20 cellular contexts compared by ENCODE assay signal in the genomic region with DNA sequence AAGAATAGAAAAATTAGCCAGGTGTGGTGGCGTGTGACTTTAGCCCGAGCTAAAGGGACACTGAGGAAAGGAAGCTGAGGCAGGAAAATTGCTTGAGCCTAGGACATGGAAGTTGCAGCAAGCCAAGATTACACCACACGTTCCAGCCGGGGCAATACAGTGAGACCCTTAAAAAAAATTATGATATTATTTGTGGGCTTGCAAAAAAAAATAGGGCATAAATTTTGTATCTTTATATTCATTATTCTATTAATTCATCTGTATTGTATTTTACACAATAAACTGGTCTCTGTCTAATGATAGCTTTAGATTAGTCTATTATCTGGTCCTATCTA. TPM values are rescaled to one million over a fixed set of nuclear protein-coding genes. Genes with fewer than 3 reads are reported as not detected.
DNase-seq lines count a peak whose midpoint lies in the region; ATAC-seq and TF ChIP-seq lines count a peak whose summit lies in the region.
"Had no signal": no experiment of that assay in that cellular context is flagged by ENCODE, and none has a peak within 500 bp of the region (broad histone marks: within the 10 kb centered on the region; RNA-seq: fewer than 3 reads in every experiment).

No MANE protein-coding gene starts in this region.

- H3K4me1 ChIP-seq in right cardiac atrium (ENCODE audit: control insufficient read depth, insufficient read depth, low read length) = no peaks in the 10 kb centered on the region
- H3K4me1 ChIP-seq: HAP-1, left lung, testis had no signal

- H3K4me3 ChIP-seq in right cardiac atrium (ENCODE audit: low read length) = no peak overlapping the region
- H3K4me3 ChIP-seq: HAP-1, left lung, testis had no signal

- H3K27me3 Mint-ChIP-seq in stimulated activated naive CD8-positive, alpha-beta T cell treated with anti-CD3 and anti-CD28 coated beads, Interleukin-15, Interleukin-2, amounts not matched to agents 100 ng/mL and 50 ng/mL, for 24 hours = no peaks in the 10 kb centered on the region
- no peaks in the 10 kb centered on the region for H3K27me3 Mint-ChIP-seq in WTC11 (ENCODE audit: low read depth)
- H3K27me3 Mint-ChIP-seq: CD4-positive, alpha-beta memory T cell; central memory CD8-positive, alpha-beta T cell had no signal

- H3K27ac Mint-ChIP-seq in stimulated activated naive CD8-positive, alpha-beta T cell treated with anti-CD3 and anti-CD28 coated beads, Interleukin-15, Interleukin-2, amounts not matched to agents 100 ng/mL and 50 ng/mL, for 24 hours = peak overlapping the region; percentile 89
- no peak overlapping the region for H3K27ac Mint-ChIP-seq in WTC11

- H3K9me3 ChIP-seq in right cardiac atrium (ENCODE audit: control insufficient read depth, low read length) = no peaks in the 10 kb centered on the region
- H3K9me3 ChIP-seq: HAP-1, left lung, testis had no signal

- CTCF ChIA-PET in WTC11 (lab: Charles Lee) = interaction anchor here (0.8 kb wide), 1 partner anchor 213 kb away, joined by 3 read pairs; no protein-coding TSS in a partner anchor

- POLR2A ChIA-PET in WTC11 (lab: Charles Lee) = no interaction called here

- intact Hi-C loops in right cardiac atrium (cut with DNase I) = no loop called here

- no peak for DNase-seq in stimulated activated naive CD8-positive, alpha-beta T cell treated with anti-CD3 and anti-CD28 coated beads, Interleukin-15, Interleukin-2, amounts not matched to agents 100 U/mL and 50 U/mL, for 24 hours
- DNase-seq in WTC11 (ENCODE audit: low spot score) (no peak), epithelial cell of prostate (ENCODE audit: low read depth, low spot score) (no peak), right cardiac atrium (no peak), caudate nucleus (lab: John Stamatoyannopoulos, UW) (no peak), NCI-H2227 (lab: John Stamatoyannopoulos, UW; ENCODE audit: unreplicated experiment) (no peak)
- DNase-seq: anterior cingulate cortex; CD4-positive, alpha-beta memory T cell; immature natural killer cell; KBM-7; left lung; midbrain; NCI-H2171 treated with DMSO at 0.1 percent for 48 hours; NCI-H526 treated with DMSO at 0.1 percent for 48 hours; SIG-M5 had no signal

- H3K36me3 Mint-ChIP-seq in stimulated activated naive CD8-positive, alpha-beta T cell treated with anti-CD3 and anti-CD28 coated beads, Interleukin-15, Interleukin-2, amounts not matched to agents 100 ng/mL and 50 ng/mL, for 24 hours (ENCODE audit: low read depth) = peaks cover 73% of the 10 kb centered on the region
- peaks cover 58% of the 10 kb centered on the region for H3K36me3 Mint-ChIP-seq in WTC11

- H3K4me3 Mint-ChIP-seq in stimulated activated naive CD8-positive, alpha-beta T cell treated with anti-CD3 and anti-CD28 coated beads, Interleukin-15, Interleukin-2, amounts not matched to agents 100 ng/mL and 50 ng/mL, for 24 hours = no peak overlapping the region
- no peak overlapping the region for H3K4me3 Mint-ChIP-seq in WTC11
- H3K4me3 Mint-ChIP-seq: CD4-positive, alpha-beta memory T cell; central memory CD8-positive, alpha-beta T cell; immature natural killer cell had no signal

- H3K27ac ChIP-seq in epithelial cell of prostate (peak overlapping the region; percentile 72), right cardiac atrium (ENCODE audit: low read length) (no peak overlapping the region), caudate nucleus (ENCODE audit: low read depth, low read length) (no peak overlapping the region)
- H3K27ac ChIP-seq: foreskin keratinocyte, left lung, testis had no signal

- TF ChIP-seq CTCF in WTC11 (IDR thresholded peaks at IDR 0.05) = no peak

- no peaks in the 10 kb centered on the region for H3K9me3 Mint-ChIP-seq in stimulated activated naive CD8-positive, alpha-beta T cell treated with anti-CD3 and anti-CD28 coated beads, Interleukin-15, Interleukin-2, amounts not matched to agents 100 ng/mL and 50 ng/mL, for 24 hours
- H3K9me3 Mint-ChIP-seq in WTC11 = no peaks in the 10 kb centered on the region
- H3K9me3 Mint-ChIP-seq: CD4-positive, alpha-beta memory T cell; central memory CD8-positive, alpha-beta T cell; immature natural killer cell had no signal

- 95% methylated on average over 4 of the region's 4 CpGs for WGBS in right cardiac atrium

- H3K27me3 ChIP-seq in right cardiac atrium (ENCODE audit: control insufficient read depth, insufficient read depth) = no peaks in the 10 kb centered on the region
- H3K27me3 ChIP-seq: foreskin keratinocyte, left lung, testis had no signal

- ATAC-seq in stimulated activated naive CD8-positive, alpha-beta T cell treated with anti-CD3 and anti-CD28 coated beads, Interleukin-15, Interleukin-2, amounts not matched to agents 100 U/mL and 50 U/mL, for 24 hours = no peak
- ATAC-seq in WTC11 (no peak), right cardiac atrium (no peak)
- ATAC-seq: left lung had no signal

- H3K4me1 Mint-ChIP-seq in stimulated activated naive CD8-positive, alpha-beta T cell treated with anti-CD3 and anti-CD28 coated beads, Interleukin-15, Interleukin-2, amounts not matched to agents 100 ng/mL and 50 ng/mL, for 24 hours (ENCODE audit: low read depth) = peaks cover 26% of the 10 kb centered on the region
- no peaks in the 10 kb centered on the region for H3K4me1 Mint-ChIP-seq in WTC11
- H3K4me1 Mint-ChIP-seq: immature natural killer cell had no signal

TF ChIP-seq in WTC11, 78 proteins besides CTCF, POLR2A, EP300 and RAD21:
- peak; percentile 71; the same call in 1 of the 2 replicates for TF ChIP-seq ZNF121 (CRISPR knock-in tag; IDR thresholded peaks at IDR 0.05)
- TF ChIP-seq, protein P1, sequence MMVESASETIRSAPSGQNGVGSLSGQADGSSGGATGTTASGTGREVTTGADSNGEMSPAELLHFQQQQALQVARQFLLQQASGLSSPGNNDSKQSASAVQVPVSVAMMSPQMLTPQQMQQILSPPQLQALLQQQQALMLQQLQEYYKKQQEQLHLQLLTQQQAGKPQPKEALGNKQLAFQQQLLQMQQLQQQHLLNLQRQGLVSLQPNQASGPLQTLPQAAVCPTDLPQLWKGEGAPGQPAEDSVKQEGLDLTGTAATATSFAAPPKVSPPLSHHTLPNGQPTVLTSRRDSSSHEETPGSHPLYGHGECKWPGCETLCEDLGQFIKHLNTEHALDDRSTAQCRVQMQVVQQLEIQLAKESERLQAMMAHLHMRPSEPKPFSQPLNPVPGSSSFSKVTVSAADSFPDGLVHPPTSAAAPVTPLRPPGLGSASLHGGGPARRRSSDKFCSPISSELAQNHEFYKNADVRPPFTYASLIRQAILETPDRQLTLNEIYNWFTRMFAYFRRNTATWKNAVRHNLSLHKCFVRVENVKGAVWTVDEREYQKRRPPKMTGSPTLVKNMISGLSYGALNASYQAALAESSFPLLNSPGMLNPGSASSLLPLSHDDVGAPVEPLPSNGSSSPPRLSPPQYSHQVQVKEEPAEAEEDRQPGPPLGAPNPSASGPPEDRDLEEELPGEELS (CRISPR knock-in tag; IDR thresholded peaks at IDR 0.05) = no peak
TF ChIP-seq in WTC11: peak in this region for 1.

RNA-seq across cellular contexts. Expression of a gene that starts 18.1 kb away (rescaled TPM):
- total RNA-seq in WTC11 (2021) (54.9 to 57.9 TPM (median 56.0 TPM) in 3 replicates), right cardiac atrium (10 to 100 TPM; 23.0 to 25.8 (median 23.7) TPM)
- polyA plus RNA-seq in right cardiac atrium = 9.4 TPM

RNA-seq across cellular contexts. Expression of a gene that starts 56.2 kb away (rescaled TPM):
- total RNA-seq in WTC11 (2021) (49.1 to 51.2 TPM (median 50.6 TPM) in 3 replicates), right cardiac atrium (10 to 100 TPM; 16.6 to 23.1 (median 19.8) TPM)
- polyA plus RNA-seq in right cardiac atrium = 22.5 TPM

RNA-seq across cellular contexts. Expression of a gene that starts 56.5 kb away (rescaled TPM):
- total RNA-seq in WTC11 (2021) (39.3 to 51.8 TPM (median 49.9 TPM) in 3 replicates), right cardiac atrium (10 to 100 TPM; 23.4 to 31.5 (median 26.2) TPM)
- 19.6 TPM for polyA plus RNA-seq in right cardiac atrium
